23 cellular contexts compared by ENCODE assay signal in genomic region chr16:86909359-86910145, GRCh38.
DNase-seq lines count a peak whose midpoint lies in the region; ATAC-seq and TF ChIP-seq lines count a peak whose summit lies in the region.
"Had no signal": no experiment of that assay in that cellular context is flagged by ENCODE, and none has a peak within 500 bp of the region (broad histone marks: within the 10 kb centered on the region; RNA-seq: fewer than 3 reads in every experiment).

No MANE protein-coding gene starts in this region.

- H4K20me1 ChIP-seq in IMR-90 (ENCODE audit: insufficient read depth, low read length) (no peaks in the 10 kb centered on the region), hepatocyte (ENCODE audit: insufficient read depth, poor library complexity, severe bottlenecking) (no peaks in the 10 kb centered on the region)

- no peak overlapping the region for H4K5ac ChIP-seq in IMR-90 (ENCODE audit: low read depth, low read length)

- BruUV-seq in IMR-90 (replicated peaks; lab: Mats Ljungman, UMichigan) = no TSS peak

- H3K9me1 ChIP-seq in IMR-90 (ENCODE audit: insufficient read depth, low read length) = peaks cover 3% of the 10 kb centered on the region; the same call in 1 of the 2 replicates

- in situ Hi-C loops in IMR-90 (cut with MboI; ENCODE audit: low sequenced_read_pairs) = no loop called here

- no peak overlapping the region for H3K9ac ChIP-seq in IMR-90 (ENCODE audit: low read depth, low read length)

- POLR2A ChIA-PET in HEK293 (lab: Yijun Ruan, JAX) (no interaction called here), IMR-90 (lab: Charles Lee; ENCODE audit: unreplicated experiment) (no interaction called here)

- no peak overlapping the region for H3K14ac ChIP-seq in IMR-90 (replicated peaks; ENCODE audit: low read depth, low read length)

- CTCF ChIA-PET in HEK293 (lab: Yijun Ruan, JAX) = interaction anchor here (1.4 kb wide), 1 partner anchor 169 kb away, joined by 3 read pairs; no protein-coding TSS in a partner anchor
- CTCF ChIA-PET in IMR-90 (lab: Yijun Ruan, JAX) = no interaction called here

- no peaks in the 10 kb centered on the region for H3K36me3 Mint-ChIP-seq in activated T-cell treated with anti-CD3 and anti-CD28 coated beads, Interleukin-2, amount 50 U/mL, for 72 hours (ENCODE audit: insufficient read depth in 2 of 2)
- H3K36me3 Mint-ChIP-seq: CD14-positive monocyte; CD8-positive, alpha-beta memory T cell; T-cell had no signal

- dilution Hi-C loops in IMR-90 (cut with HindIII; ENCODE audit: low sequenced_read_pairs, unreplicated experiment) = no loop called here

- H3K18ac ChIP-seq in IMR-90 (ENCODE audit: low read depth, low read length) = no peak overlapping the region

- no peak overlapping the region for H2BK120ac ChIP-seq in IMR-90 (ENCODE audit: low read depth, low read length)

- H4K91ac ChIP-seq in IMR-90 (ENCODE audit: insufficient read depth, low read depth, low read length) = no peak overlapping the region

- no peaks in the 10 kb centered on the region for H3K27me3 Mint-ChIP-seq in activated T-cell treated with anti-CD3 and anti-CD28 coated beads, Interleukin-2, amount 50 U/mL, for 72 hours (ENCODE audit: low read depth)

- H3K9me3 ChIP-seq in HEK293 (ENCODE audit: control insufficient read depth, insufficient read depth, low read depth, low read length) (no peaks in the 10 kb centered on the region), IMR-90 (ENCODE audit: control insufficient read depth, insufficient read depth, low read length) (no peaks in the 10 kb centered on the region; the same call in 1 of the 2 replicates), hepatocyte (ENCODE audit: low read depth) (no peaks in the 10 kb centered on the region), spleen (no peaks in the 10 kb centered on the region)
- H3K9me3 ChIP-seq: MG63 had no signal

- no peak overlapping the region for H3K27ac Mint-ChIP-seq in activated T-cell treated with anti-CD3 and anti-CD28 coated beads, Interleukin-2, amount 50 U/mL, for 72 hours
- H3K27ac Mint-ChIP-seq: B cell; CD14-positive monocyte; CD8-positive, alpha-beta memory T cell; T-cell had no signal

- no peak overlapping the region for H4K8ac ChIP-seq in IMR-90 (ENCODE audit: low read depth in 2 of 2, low read length in 2 of 2)

- DNase-seq in IMR-90 (no peak), hepatocyte (ENCODE audit: low spot score) (no peak), spleen (peak; percentile 65)
- no peak for DNase-seq in activated T-cell treated with anti-CD3 and anti-CD28 coated beads, Interleukin-2, amount 50 U/mL, for 72 hours
- DNase-seq in activated naive CD4-positive, alpha-beta T cell (lab: John Stamatoyannopoulos, UW) = no peak
- DNase-seq: CD8-positive, alpha-beta memory T cell; DMS 273 treated with DMSO at 0.1 percent for 48 hours; DMS79; EL; GDM1; KBM-7; MG63; NCI-H2029 treated with DMSO at 0.1 percent for 48 hours; NCI-H69; Right ventricle myocardium superior; RPMI8226; T-cell had no signal

- H3K23ac ChIP-seq in IMR-90 (ENCODE audit: low read depth, low read length) = no peak overlapping the region

- H3K4me1 ChIP-seq in HEK293 (ENCODE audit: control insufficient read depth, insufficient read depth, low read length) = no peaks in the 10 kb centered on the region
- no peaks in the 10 kb centered on the region for H3K4me1 ChIP-seq in IMR-90 (ENCODE audit: control insufficient read depth, insufficient read depth, low read length)
- H3K4me1 ChIP-seq in hepatocyte (ENCODE audit: insufficient read depth) = peaks cover 13% of the 10 kb centered on the region
- H3K4me1 ChIP-seq in spleen = peaks cover 0 to 15% (median 0%) of the 10 kb centered on the region in 6 donors

- H3K36me3 ChIP-seq in HEK293 (ENCODE audit: control insufficient read depth in 2 of 2, insufficient read depth in 1 of 2, low read length in 2 of 2) (no peaks in the 10 kb centered on the region), IMR-90 (ENCODE audit: control insufficient read depth, insufficient read depth, low read length) (no peaks in the 10 kb centered on the region), hepatocyte (replicated peaks; ENCODE audit: insufficient read depth, low read depth) (no peaks in the 10 kb centered on the region), spleen (no peaks in the 10 kb centered on the region)
- H3K36me3 ChIP-seq: MG63 had no signal

- H3K56ac ChIP-seq in IMR-90 (ENCODE audit: extremely low read depth, insufficient read depth, low read length) = no peak overlapping the region

- no peaks in the 10 kb centered on the region for H3K9me3 Mint-ChIP-seq in activated T-cell treated with anti-CD3 and anti-CD28 coated beads, Interleukin-2, amount 50 U/mL, for 72 hours
- H3K9me3 Mint-ChIP-seq: CD8-positive, alpha-beta memory T cell; T-cell had no signal

- H3K4me3 ChIP-seq in HEK293 (ENCODE audit: low read depth, low read length) = no peak overlapping the region
- no peak overlapping the region for H3K4me3 ChIP-seq in IMR-90 (ENCODE audit: insufficient read depth, low read depth, low read length)
- H3K4me3 ChIP-seq in hepatocyte = no peak overlapping the region
- H3K4me3 ChIP-seq in spleen = no peak overlapping the region
- H3K4me3 ChIP-seq: GM12878, MG63 had no signal

- no peak overlapping the region for H2AK5ac ChIP-seq in IMR-90 (ENCODE audit: low read depth, low read length)

- H3K9me2 ChIP-seq in hepatocyte (replicated peaks; ENCODE audit: insufficient read depth) = no peaks in the 10 kb centered on the region

- no peak for TF ChIP-seq POLR2A in IMR-90 (IDR thresholded peaks at IDR 0.05; ENCODE audit: low read depth, low read length)
- TF ChIP-seq POLR2A in spleen (IDR thresholded peaks at IDR 0.05) = no peak

- WGBS in IMR-90 (ENCODE audit: extremely low coverage in 2 of 2, insufficient read length in 1 of 2), 2 experiments = 77% methylated on average over 5 of the region's 19 CpGs; no CpG with 5 or more reads in 1 of the 2 experiments
- WGBS in hepatocyte (ENCODE audit: low lambda C conversion rate, missing lambda C conversion rate) = 70% methylated on average over 19 of the region's 19 CpGs
- 82 to 89% (median 82%) methylated on average over 17 to 19 of the region's 19 CpGs for WGBS in spleen, 5 donors

- no peak overlapping the region for H3K4me3 Mint-ChIP-seq in activated T-cell treated with anti-CD3 and anti-CD28 coated beads, Interleukin-2, amount 50 U/mL, for 72 hours
- H3K4me3 Mint-ChIP-seq: B cell; CD14-positive monocyte; CD8-positive, alpha-beta memory T cell; T-cell had no signal

- H3K79me2 ChIP-seq in hepatocyte = no peaks in the 10 kb centered on the region

- no peak overlapping the region for H3K4ac ChIP-seq in IMR-90 (ENCODE audit: low read depth, low read length)

- no peaks in the 10 kb centered on the region for H3K4me1 Mint-ChIP-seq in activated T-cell treated with anti-CD3 and anti-CD28 coated beads, Interleukin-2, amount 50 U/mL, for 72 hours (ENCODE audit: low read depth)
- H3K4me1 Mint-ChIP-seq: B cell; CD8-positive, alpha-beta memory T cell; T-cell had no signal

- intact Hi-C loops in IMR-90 (cut with micrococcal nuclease) (loop anchor here (1.0 kb wide), 1 partner anchor 35 kb away; no protein-coding TSS in a partner anchor), spleen (cut with DNase I; ENCODE audit: low total_unique reads) (no loop called here)

- no peak overlapping the region for H2AFZ ChIP-seq in IMR-90 (replicated peaks; ENCODE audit: low read length, poor library complexity)
- no peak overlapping the region for H2AFZ ChIP-seq in hepatocyte

- H3K27ac ChIP-seq in HEK293 (ENCODE audit: extremely low read depth, low read depth, low read length) (no peak overlapping the region), IMR-90 (ENCODE audit: insufficient read depth, low read length) (no peak overlapping the region), hepatocyte (peak overlapping the region; percentile 47), spleen (no peak overlapping the region)
- H3K27ac ChIP-seq: HL-60 had no signal

- ATAC-seq in IMR-90 (ENCODE audit: low read depth) (no peak), HG03097 (IDR thresholded peaks at IDR 0.05; ENCODE audit: low FRiP score, unreplicated experiment) (no peak)
- ATAC-seq in activated T-cell treated with anti-CD3 and anti-CD28 coated beads, Interleukin-2, amount 50 U/mL, for 72 hours (replicated peaks in 1 of 2) = no peak
- ATAC-seq: GM12878, T-cell had no signal

- H2AK9ac ChIP-seq in IMR-90 (replicated peaks; ENCODE audit: low read depth, low read length, poor library complexity) = no peak overlapping the region

- H3K27me3 ChIP-seq in IMR-90 (ENCODE audit: control insufficient read depth, insufficient read depth, low read length) = no peaks in the 10 kb centered on the region; the same call in 1 of the 2 replicates
- H3K27me3 ChIP-seq in hepatocyte = peaks cover 4% of the 10 kb centered on the region
- H3K27me3 ChIP-seq in spleen (replicated peaks in 1 of 7) = peaks cover 0 to 38% (median 0%) of the 10 kb centered on the region in 7 donors
- H3K27me3 ChIP-seq: MG63 had no signal

- TF ChIP-seq RAD21 in IMR-90 (IDR thresholded peaks at IDR 0.05; ENCODE audit: low read length) = no peak

- peak overlapping the region; percentile 83 for H2BK5ac ChIP-seq in IMR-90 (ENCODE audit: low read depth, low read length, poor library complexity, severe bottlenecking)

- H2BK15ac ChIP-seq in IMR-90 (ENCODE audit: low read depth, low read length) = no peak overlapping the region

- TF ChIP-seq CTCF in HEK293 (tag by site-specific recombination; IDR thresholded peaks at IDR 0.05) (no peak), IMR-90 (conservative IDR thresholded peaks at IDR 0.05; ENCODE audit: low read depth, low read length) (no peak), hepatocyte (IDR thresholded peaks at IDR 0.05; ENCODE audit: poor library complexity) (no peak), spleen (IDR thresholded peaks at IDR 0.05 in 8 of 11, conservative IDR thresholded peaks at IDR 0.05 in 3 of 11) (peak in 1 of 11 experiments; percentile 4)

- H3K79me1 ChIP-seq in IMR-90 (ENCODE audit: low read depth in 1 of 2, low read length in 2 of 2) = no peaks in the 10 kb centered on the region

- H3K4me2 ChIP-seq in IMR-90 (ENCODE audit: low read depth, low read length) (no peak overlapping the region), hepatocyte (peak overlapping the region; percentile 2)

- no peak overlapping the region for H2BK20ac ChIP-seq in IMR-90 (ENCODE audit: low read depth, low read length)

TF ChIP-seq in HEK293, 187 proteins besides CTCF, POLR2A, EP300 and RAD21 (continues in another document):
- TF ChIP-seq ZNF830 (tag by site-specific recombination; IDR thresholded peaks at IDR 0.05; ENCODE audit: low read depth) (no peak), ZNF501 (tag by site-specific recombination; IDR thresholded peaks at IDR 0.05) (no peak), ZNF544 (tag by site-specific recombination; IDR thresholded peaks at IDR 0.05) (0 out of 2 replicates have a peak, but pooled peaks have one; percentile 30)

TF ChIP-seq in IMR-90, 13 proteins besides CTCF, POLR2A, EP300 and RAD21 (continues in another document):
- TF ChIP-seq NFE2L2 (IDR thresholded peaks at IDR 0.05; ENCODE audit: low read depth, low read length) (no peak), USF2 (IDR thresholded peaks at IDR 0.05; ENCODE audit: low read depth, low read length) (no peak)
